In the genomic region with DNA sequence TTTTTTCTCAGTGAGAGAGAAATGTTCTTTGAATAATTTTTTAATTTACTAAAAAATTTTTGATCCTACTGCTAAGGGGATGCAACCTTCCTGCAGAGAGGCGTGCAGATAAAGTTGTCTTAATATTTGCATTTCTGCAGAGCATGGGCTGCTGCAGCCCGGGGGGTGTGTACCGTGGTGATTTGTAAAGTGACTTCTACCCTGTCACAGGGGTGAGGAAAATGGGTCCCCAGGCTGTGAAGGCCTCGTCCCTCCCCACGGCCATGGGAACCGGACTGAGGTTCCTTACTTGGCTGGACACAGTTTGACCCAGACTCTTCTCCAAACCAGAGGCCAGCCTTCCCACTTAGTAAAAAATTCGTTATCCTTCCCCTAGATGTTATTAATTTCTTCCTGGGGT, we compare ENCODE assay signal across 14 cellular contexts.
"Had no signal": no experiment of that assay in that cellular context is flagged by ENCODE, and none has a peak within 500 bp of the region (broad histone marks: within the 10 kb centered on the region; RNA-seq: fewer than 3 reads in every experiment).

No MANE protein-coding gene starts in this region.

- H3K27me3 ChIP-seq: ovary, thyroid gland had no signal

- H3K9me3 Mint-ChIP-seq: activated CD4-positive, alpha-beta T cell treated with anti-CD3 and anti-CD28 coated beads, Interleukin-2, amount 10 ng/mL, durations not matched to agents 7 days and 5 days; activated T-cell treated with anti-CD3 and anti-CD28 coated beads, Interleukin-2, amount 50 U/mL, for 72 hours; effector memory CD8-positive, alpha-beta T cell; immature natural killer cell; stimulated activated effector memory CD8-positive, alpha-beta T cell treated with anti-CD3 and anti-CD28 coated beads, Interleukin-12 subunit alpha, Interleukin-12 subunit beta, amount 100 ng/mL, for 72 hours had no signal

- DNase-seq: activated CD4-positive, alpha-beta T cell treated with anti-CD3 and anti-CD28 coated beads, Interleukin-2, amount 10 ng/mL, durations not matched to agents 7 days and 5 days; activated CD8-positive, alpha-beta memory T cell treated with anti-CD3 and anti-CD28 coated beads, Interleukin-2, amount 50 U/mL, for 48 hours; activated naive CD4-positive, alpha-beta T cell; activated T-cell treated with anti-CD3 and anti-CD28 coated beads, Interleukin-2, amount 50 U/mL, for 72 hours; dermis blood vessel endothelial cell; effector memory CD8-positive, alpha-beta T cell; heart left ventricle; immature natural killer cell; ovary; stimulated activated CD4-positive, alpha-beta T cell treated with anti-CD3 and anti-CD28 coated beads, Interleukin-12 subunit alpha, Interleukin-12 subunit beta, amount 100 ng/mL, for 4 hours; thyroid gland had no signal

- H3K27ac ChIP-seq: ascending aorta, breast epithelium, heart left ventricle, ovary, thyroid gland had no signal

- H3K27ac Mint-ChIP-seq: activated CD4-positive, alpha-beta T cell treated with anti-CD3 and anti-CD28 coated beads, Interleukin-2, amount 10 ng/mL, durations not matched to agents 7 days and 5 days; activated T-cell treated with anti-CD3 and anti-CD28 coated beads, Interleukin-2, amount 50 U/mL, for 72 hours; effector memory CD8-positive, alpha-beta T cell; immature natural killer cell; stimulated activated effector memory CD8-positive, alpha-beta T cell treated with anti-CD3 and anti-CD28 coated beads, Interleukin-12 subunit alpha, Interleukin-12 subunit beta, amount 100 ng/mL, for 72 hours had no signal

- H3K36me3 Mint-ChIP-seq: immature natural killer cell; stimulated activated effector memory CD8-positive, alpha-beta T cell treated with anti-CD3 and anti-CD28 coated beads, Interleukin-12 subunit alpha, Interleukin-12 subunit beta, amount 100 ng/mL, for 72 hours had no signal

- H3K36me3 ChIP-seq: ascending aorta, breast epithelium, heart left ventricle, ovary, thyroid gland had no signal

- H3K4me3 ChIP-seq: ascending aorta, breast epithelium, heart left ventricle, ovary, thyroid gland had no signal

- H3K4me1 ChIP-seq: ascending aorta had no signal

- H3K9me3 ChIP-seq: ascending aorta, breast epithelium, heart left ventricle, ovary, thyroid gland had no signal

- H3K4me3 Mint-ChIP-seq: activated CD4-positive, alpha-beta T cell treated with anti-CD3 and anti-CD28 coated beads, Interleukin-2, amount 10 ng/mL, durations not matched to agents 7 days and 5 days; activated T-cell treated with anti-CD3 and anti-CD28 coated beads, Interleukin-2, amount 50 U/mL, for 72 hours; effector memory CD8-positive, alpha-beta T cell; immature natural killer cell; stimulated activated effector memory CD8-positive, alpha-beta T cell treated with anti-CD3 and anti-CD28 coated beads, Interleukin-12 subunit alpha, Interleukin-12 subunit beta, amount 100 ng/mL, for 72 hours had no signal

- H3K27me3 Mint-ChIP-seq: activated CD4-positive, alpha-beta T cell treated with anti-CD3 and anti-CD28 coated beads, Interleukin-2, amount 10 ng/mL, durations not matched to agents 7 days and 5 days had no signal
